In genomic region chr16:85062728-85063336, GRCh38 we compare ENCODE assay signal across 1 cellular context.
TF ChIP-seq lines count a peak whose summit lies in the region.

No MANE protein-coding gene starts in this region.

TF ChIP-seq in WTC11, 78 proteins besides CTCF, POLR2A, EP300 and RAD21:
- TF ChIP-seq ZBTB43 (CRISPR knock-in tag; IDR thresholded peaks at IDR 0.05) (no peak), ATF1 (CRISPR knock-in tag; IDR thresholded peaks at IDR 0.05) (no peak), IRF2 (CRISPR knock-in tag; IDR thresholded peaks at IDR 0.05; ENCODE audit: borderline replicate concordance, low read depth) (no peak)
